1 cellular context compared by ENCODE assay signal in the genomic region with DNA sequence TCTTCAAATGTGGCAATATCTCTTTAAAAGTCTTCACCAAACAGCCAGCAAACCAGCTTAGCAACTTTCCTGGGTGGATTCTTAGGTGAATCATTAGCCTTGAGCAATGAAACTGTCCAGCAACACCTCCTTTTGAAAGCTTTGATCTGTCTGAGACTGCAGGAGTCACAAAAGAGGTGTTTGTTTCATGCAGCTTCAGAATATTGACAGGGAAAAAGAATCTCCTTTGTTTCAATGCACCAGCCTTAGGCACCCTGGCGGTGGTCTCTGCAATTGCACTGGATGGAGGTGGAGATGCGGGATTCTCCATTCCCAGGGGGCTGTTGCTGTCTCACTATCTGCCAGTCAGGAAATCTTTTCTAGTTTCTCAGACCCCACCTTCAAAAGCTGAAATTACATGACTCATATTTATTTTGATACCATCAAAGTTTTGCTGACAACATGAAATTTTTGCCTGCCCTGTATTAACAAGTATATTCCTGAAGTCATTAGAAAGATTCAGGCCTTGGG.
TF ChIP-seq lines count a peak whose summit lies in the region.

No MANE protein-coding gene starts in this region.

TF ChIP-seq in HepG2, 621 proteins besides CTCF, POLR2A, EP300 and RAD21 (continued from another document and continues in another):
- TF ChIP-seq, protein P1, sequence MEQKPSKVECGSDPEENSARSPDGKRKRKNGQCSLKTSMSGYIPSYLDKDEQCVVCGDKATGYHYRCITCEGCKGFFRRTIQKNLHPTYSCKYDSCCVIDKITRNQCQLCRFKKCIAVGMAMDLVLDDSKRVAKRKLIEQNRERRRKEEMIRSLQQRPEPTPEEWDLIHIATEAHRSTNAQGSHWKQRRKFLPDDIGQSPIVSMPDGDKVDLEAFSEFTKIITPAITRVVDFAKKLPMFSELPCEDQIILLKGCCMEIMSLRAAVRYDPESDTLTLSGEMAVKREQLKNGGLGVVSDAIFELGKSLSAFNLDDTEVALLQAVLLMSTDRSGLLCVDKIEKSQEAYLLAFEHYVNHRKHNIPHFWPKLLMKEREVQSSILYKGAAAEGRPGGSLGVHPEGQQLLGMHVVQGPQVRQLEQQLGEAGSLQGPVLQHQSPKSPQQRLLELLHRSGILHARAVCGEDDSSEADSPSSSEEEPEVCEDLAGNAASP (CRISPR knock-in tag; IDR thresholded peaks at IDR 0.05; ENCODE audit: borderline replicate concordance): peak; percentile 77; the same call in 1 of the 2 replicates
- TF ChIP-seq IRF2 (CRISPR knock-in tag; IDR thresholded peaks at IDR 0.05) (peak; percentile 65; the same call in 1 of the 2 replicates), ZNF737 (CRISPR knock-in tag; IDR thresholded peaks at IDR 0.05; ENCODE audit: borderline replicate concordance) (no peak), KLF13 (CRISPR knock-in tag; IDR thresholded peaks at IDR 0.05) (no peak), ONECUT2 (CRISPR knock-in tag; IDR thresholded peaks at IDR 0.05) (peak; percentile 74), ZNF205 (CRISPR knock-in tag; IDR thresholded peaks at IDR 0.05) (peak; percentile 47; the same call in 1 of the 2 replicates), SALL1 (CRISPR knock-in tag; IDR thresholded peaks at IDR 0.05) (peak; percentile 82), RXRB (CRISPR knock-in tag; IDR thresholded peaks at IDR 0.05; ENCODE audit: borderline replicate concordance) (peak; percentile 80; the same call in 1 of the 2 replicates), ZNF556 (CRISPR knock-in tag; IDR thresholded peaks at IDR 0.05; ENCODE audit: borderline replicate concordance) (no peak), CREB1 (IDR thresholded peaks at IDR 0.05) (no peak), CREB1 (CRISPR knock-in tag; IDR thresholded peaks at IDR 0.05) (peak; percentile 72), TEAD3 (CRISPR knock-in tag; optimal IDR thresholded peaks at IDR 0.05; ENCODE audit: borderline replicate concordance) (peak; percentile 61), SMYD3 (CRISPR knock-in tag; IDR thresholded peaks at IDR 0.05) (0 out of 2 replicates have a peak, but pooled peaks have one; percentile 50), SOX13 (IDR thresholded peaks at IDR 0.05) (peak; percentile 79; the same call in 1 of the 2 replicates), SOX13 (CRISPR knock-in tag; conservative IDR thresholded peaks at IDR 0.05 in 1 of 2, IDR thresholded peaks at IDR 0.05 in 1 of 2) (peak in 1 of 2 experiments; percentile 99; a peak in 2 of 4 replicates), MXD4 (CRISPR knock-in tag; IDR thresholded peaks at IDR 0.05) (0 out of 2 replicates have a peak, but pooled peaks have one; percentile 21), NR2F1 (CRISPR knock-in tag; IDR thresholded peaks at IDR 0.05) (no peak; a peak in 1 of 4 replicates), ZNF644 (CRISPR knock-in tag; IDR thresholded peaks at IDR 0.05; ENCODE audit: low read depth) (peak; percentile 73; the same call in 1 of the 2 replicates), HOXD1 (CRISPR knock-in tag; IDR thresholded peaks at IDR 0.05) (no peak), TGIF2 (CRISPR knock-in tag; IDR thresholded peaks at IDR 0.05) (peak; percentile 69; the same call in 1 of the 2 replicates), ZNF83 (CRISPR knock-in tag; IDR thresholded peaks at IDR 0.05; ENCODE audit: borderline replicate concordance) (no peak), MEIS2 (CRISPR knock-in tag; IDR thresholded peaks at IDR 0.05) (peak; percentile 74), ZC3H13 (CRISPR knock-in tag; IDR thresholded peaks at IDR 0.05) (no peak), RCOR2 (CRISPR knock-in tag; IDR thresholded peaks at IDR 0.05) (peak; percentile 66; the same call in 1 of the 2 replicates), MED1 (CRISPR knock-in tag; IDR thresholded peaks at IDR 0.05) (peak; percentile 69), FOXK1 (CRISPR knock-in tag; IDR thresholded peaks at IDR 0.05; ENCODE audit: borderline replicate concordance, low read depth) (peak; percentile 58; the same call in 1 of the 2 replicates), XRCC5 (optimal IDR thresholded peaks at IDR 0.05; ENCODE audit: low read length) (peak; percentile 82), RFXANK (CRISPR knock-in tag; IDR thresholded peaks at IDR 0.05) (0 out of 2 replicates have a peak, but pooled peaks have one; percentile 42), PHF21A (CRISPR knock-in tag; IDR thresholded peaks at IDR 0.05) (peak; percentile 64), ZNF230 (CRISPR knock-in tag; IDR thresholded peaks at IDR 0.05) (no peak), SRF (IDR thresholded peaks at IDR 0.05; ENCODE audit: low read depth, low read length) (0 out of 2 replicates have a peak, but pooled peaks have one; percentile 29), PPARG (CRISPR knock-in tag; conservative IDR thresholded peaks at IDR 0.05) (peak; percentile 77; the same call in 1 of the 2 replicates), ASH2L (IDR thresholded peaks at IDR 0.05; ENCODE audit: insufficient read length, low read depth, low read length) (peak; percentile 72)
- TF ChIP-seq, protein P2, sequence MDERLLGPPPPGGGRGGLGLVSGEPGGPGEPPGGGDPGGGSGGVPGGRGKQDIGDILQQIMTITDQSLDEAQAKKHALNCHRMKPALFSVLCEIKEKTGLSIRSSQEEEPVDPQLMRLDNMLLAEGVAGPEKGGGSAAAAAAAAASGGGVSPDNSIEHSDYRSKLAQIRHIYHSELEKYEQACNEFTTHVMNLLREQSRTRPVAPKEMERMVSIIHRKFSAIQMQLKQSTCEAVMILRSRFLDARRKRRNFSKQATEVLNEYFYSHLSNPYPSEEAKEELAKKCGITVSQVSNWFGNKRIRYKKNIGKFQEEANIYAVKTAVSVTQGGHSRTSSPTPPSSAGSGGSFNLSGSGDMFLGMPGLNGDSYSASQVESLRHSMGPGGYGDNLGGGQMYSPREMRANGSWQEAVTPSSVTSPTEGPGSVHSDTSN (CRISPR knock-in tag; IDR thresholded peaks at IDR 0.05): peak; percentile 39; the same call in 1 of the 2 replicates
- TF ChIP-seq, protein P3, sequence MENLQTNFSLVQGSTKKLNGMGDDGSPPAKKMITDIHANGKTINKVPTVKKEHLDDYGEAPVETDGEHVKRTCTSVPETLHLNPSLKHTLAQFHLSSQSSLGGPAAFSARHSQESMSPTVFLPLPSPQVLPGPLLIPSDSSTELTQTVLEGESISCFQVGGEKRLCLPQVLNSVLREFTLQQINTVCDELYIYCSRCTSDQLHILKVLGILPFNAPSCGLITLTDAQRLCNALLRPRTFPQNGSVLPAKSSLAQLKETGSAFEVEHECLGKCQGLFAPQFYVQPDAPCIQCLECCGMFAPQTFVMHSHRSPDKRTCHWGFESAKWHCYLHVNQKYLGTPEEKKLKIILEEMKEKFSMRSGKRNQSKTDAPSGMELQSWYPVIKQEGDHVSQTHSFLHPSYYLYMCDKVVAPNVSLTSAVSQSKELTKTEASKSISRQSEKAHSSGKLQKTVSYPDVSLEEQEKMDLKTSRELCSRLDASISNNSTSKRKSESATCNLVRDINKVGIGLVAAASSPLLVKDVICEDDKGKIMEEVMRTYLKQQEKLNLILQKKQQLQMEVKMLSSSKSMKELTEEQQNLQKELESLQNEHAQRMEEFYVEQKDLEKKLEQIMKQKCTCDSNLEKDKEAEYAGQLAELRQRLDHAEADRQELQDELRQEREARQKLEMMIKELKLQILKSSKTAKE (CRISPR knock-in tag; IDR thresholded peaks at IDR 0.05; ENCODE audit: borderline replicate concordance): peak; percentile 75
- TF ChIP-seq, protein P4, sequence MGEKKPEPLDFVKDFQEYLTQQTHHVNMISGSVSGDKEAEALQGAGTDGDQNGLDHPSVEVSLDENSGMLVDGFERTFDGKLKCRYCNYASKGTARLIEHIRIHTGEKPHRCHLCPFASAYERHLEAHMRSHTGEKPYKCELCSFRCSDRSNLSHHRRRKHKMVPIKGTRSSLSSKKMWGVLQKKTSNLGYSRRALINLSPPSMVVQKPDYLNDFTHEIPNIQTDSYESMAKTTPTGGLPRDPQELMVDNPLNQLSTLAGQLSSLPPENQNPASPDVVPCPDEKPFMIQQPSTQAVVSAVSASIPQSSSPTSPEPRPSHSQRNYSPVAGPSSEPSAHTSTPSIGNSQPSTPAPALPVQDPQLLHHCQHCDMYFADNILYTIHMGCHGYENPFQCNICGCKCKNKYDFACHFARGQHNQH (CRISPR knock-in tag; IDR thresholded peaks at IDR 0.05): peak; percentile 52; the same call in 1 of the 2 replicates
- TF ChIP-seq, protein P5, sequence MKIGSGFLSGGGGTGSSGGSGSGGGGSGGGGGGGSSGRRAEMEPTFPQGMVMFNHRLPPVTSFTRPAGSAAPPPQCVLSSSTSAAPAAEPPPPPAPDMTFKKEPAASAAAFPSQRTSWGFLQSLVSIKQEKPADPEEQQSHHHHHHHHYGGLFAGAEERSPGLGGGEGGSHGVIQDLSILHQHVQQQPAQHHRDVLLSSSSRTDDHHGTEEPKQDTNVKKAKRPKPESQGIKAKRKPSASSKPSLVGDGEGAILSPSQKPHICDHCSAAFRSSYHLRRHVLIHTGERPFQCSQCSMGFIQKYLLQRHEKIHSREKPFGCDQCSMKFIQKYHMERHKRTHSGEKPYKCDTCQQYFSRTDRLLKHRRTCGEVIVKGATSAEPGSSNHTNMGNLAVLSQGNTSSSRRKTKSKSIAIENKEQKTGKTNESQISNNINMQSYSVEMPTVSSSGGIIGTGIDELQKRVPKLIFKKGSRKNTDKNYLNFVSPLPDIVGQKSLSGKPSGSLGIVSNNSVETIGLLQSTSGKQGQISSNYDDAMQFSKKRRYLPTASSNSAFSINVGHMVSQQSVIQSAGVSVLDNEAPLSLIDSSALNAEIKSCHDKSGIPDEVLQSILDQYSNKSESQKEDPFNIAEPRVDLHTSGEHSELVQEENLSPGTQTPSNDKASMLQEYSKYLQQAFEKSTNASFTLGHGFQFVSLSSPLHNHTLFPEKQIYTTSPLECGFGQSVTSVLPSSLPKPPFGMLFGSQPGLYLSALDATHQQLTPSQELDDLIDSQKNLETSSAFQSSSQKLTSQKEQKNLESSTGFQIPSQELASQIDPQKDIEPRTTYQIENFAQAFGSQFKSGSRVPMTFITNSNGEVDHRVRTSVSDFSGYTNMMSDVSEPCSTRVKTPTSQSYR (CRISPR knock-in tag; IDR thresholded peaks at IDR 0.05; ENCODE audit: borderline replicate concordance): peak; percentile 24; the same call in 1 of the 2 replicates
- TF ChIP-seq, protein P6, sequence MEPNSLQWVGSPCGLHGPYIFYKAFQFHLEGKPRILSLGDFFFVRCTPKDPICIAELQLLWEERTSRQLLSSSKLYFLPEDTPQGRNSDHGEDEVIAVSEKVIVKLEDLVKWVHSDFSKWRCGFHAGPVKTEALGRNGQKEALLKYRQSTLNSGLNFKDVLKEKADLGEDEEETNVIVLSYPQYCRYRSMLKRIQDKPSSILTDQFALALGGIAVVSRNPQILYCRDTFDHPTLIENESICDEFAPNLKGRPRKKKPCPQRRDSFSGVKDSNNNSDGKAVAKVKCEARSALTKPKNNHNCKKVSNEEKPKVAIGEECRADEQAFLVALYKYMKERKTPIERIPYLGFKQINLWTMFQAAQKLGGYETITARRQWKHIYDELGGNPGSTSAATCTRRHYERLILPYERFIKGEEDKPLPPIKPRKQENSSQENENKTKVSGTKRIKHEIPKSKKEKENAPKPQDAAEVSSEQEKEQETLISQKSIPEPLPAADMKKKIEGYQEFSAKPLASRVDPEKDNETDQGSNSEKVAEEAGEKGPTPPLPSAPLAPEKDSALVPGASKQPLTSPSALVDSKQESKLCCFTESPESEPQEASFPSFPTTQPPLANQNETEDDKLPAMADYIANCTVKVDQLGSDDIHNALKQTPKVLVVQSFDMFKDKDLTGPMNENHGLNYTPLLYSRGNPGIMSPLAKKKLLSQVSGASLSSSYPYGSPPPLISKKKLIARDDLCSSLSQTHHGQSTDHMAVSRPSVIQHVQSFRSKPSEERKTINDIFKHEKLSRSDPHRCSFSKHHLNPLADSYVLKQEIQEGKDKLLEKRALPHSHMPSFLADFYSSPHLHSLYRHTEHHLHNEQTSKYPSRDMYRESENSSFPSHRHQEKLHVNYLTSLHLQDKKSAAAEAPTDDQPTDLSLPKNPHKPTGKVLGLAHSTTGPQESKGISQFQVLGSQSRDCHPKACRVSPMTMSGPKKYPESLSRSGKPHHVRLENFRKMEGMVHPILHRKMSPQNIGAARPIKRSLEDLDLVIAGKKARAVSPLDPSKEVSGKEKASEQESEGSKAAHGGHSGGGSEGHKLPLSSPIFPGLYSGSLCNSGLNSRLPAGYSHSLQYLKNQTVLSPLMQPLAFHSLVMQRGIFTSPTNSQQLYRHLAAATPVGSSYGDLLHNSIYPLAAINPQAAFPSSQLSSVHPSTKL (CRISPR knock-in tag; IDR thresholded peaks at IDR 0.05): peak; percentile 98
- TF ChIP-seq, protein P7, sequence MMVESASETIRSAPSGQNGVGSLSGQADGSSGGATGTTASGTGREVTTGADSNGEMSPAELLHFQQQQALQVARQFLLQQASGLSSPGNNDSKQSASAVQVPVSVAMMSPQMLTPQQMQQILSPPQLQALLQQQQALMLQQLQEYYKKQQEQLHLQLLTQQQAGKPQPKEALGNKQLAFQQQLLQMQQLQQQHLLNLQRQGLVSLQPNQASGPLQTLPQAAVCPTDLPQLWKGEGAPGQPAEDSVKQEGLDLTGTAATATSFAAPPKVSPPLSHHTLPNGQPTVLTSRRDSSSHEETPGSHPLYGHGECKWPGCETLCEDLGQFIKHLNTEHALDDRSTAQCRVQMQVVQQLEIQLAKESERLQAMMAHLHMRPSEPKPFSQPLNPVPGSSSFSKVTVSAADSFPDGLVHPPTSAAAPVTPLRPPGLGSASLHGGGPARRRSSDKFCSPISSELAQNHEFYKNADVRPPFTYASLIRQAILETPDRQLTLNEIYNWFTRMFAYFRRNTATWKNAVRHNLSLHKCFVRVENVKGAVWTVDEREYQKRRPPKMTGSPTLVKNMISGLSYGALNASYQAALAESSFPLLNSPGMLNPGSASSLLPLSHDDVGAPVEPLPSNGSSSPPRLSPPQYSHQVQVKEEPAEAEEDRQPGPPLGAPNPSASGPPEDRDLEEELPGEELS (CRISPR knock-in tag; IDR thresholded peaks at IDR 0.05): peak; percentile 93
- TF ChIP-seq, protein P8, sequence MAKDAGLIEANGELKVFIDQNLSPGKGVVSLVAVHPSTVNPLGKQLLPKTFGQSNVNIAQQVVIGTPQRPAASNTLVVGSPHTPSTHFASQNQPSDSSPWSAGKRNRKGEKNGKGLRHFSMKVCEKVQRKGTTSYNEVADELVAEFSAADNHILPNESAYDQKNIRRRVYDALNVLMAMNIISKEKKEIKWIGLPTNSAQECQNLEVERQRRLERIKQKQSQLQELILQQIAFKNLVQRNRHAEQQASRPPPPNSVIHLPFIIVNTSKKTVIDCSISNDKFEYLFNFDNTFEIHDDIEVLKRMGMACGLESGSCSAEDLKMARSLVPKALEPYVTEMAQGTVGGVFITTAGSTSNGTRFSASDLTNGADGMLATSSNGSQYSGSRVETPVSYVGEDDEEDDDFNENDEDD (CRISPR knock-in tag; IDR thresholded peaks at IDR 0.05; ENCODE audit: borderline replicate concordance): peak; percentile 31; the same call in 1 of the 2 replicates
- TF ChIP-seq, protein P9, sequence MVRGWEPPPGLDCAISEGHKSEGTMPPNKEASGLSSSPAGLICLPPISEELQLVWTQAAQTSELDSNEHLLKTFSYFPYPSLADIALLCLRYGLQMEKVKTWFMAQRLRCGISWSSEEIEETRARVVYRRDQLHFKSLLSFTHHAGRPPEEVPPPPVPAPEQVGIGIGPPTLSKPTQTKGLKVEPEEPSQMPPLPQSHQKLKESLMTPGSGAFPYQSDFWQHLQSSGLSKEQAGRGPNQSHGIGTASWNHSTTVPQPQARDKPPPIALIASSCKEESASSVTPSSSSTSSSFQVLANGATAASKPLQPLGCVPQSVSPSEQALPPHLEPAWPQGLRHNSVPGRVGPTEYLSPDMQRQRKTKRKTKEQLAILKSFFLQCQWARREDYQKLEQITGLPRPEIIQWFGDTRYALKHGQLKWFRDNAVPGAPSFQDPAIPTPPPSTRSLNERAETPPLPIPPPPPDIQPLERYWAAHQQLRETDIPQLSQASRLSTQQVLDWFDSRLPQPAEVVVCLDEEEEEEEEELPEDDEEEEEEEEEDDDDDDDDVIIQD (CRISPR knock-in tag; IDR thresholded peaks at IDR 0.05; ENCODE audit: low read depth): peak; percentile 69
